Comparison of ENCODE assay signal across 17 cellular contexts in the genomic region with DNA sequence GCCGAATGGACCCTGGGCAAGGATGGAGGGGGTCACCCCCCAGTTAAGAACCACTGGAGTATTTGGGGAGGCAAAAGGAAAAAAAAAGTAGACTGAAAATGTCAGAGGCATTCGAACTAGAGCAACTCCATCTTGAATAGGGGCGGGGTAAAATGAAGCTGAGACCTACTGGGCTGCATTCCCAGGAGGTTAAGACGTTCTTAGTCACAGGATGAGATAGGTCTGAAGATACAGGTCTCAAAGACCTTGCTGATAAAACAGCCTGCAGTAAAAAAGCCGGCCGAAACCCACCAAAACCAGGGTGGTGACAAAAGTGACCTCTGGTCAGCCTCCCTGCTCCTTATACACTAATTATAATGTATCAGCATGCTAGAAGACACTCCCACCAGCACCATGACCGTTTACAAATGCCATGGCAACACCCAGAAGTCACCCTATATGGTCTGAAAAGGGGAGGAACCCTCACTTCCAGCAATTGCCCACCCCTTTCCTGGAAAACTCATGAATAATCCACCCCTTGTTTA.
A peak's percentile ranks its signal among the peaks of the same experiment; 100 is the strongest.
DNase-seq lines count a peak whose midpoint lies in the region; ATAC-seq and TF ChIP-seq lines count a peak whose summit lies in the region.
"Had no signal": no experiment of that assay in that cellular context is flagged by ENCODE, and none has a peak within 500 bp of the region (broad histone marks: within the 10 kb centered on the region; RNA-seq: fewer than 3 reads in every experiment).

No MANE protein-coding gene starts in this region.

- H3K9ac ChIP-seq in BLaER1 treated with 17β-estradiol and CSF1 and Interleukin-3, amounts not matched to agents 10 nM and 100 nM = no peak overlapping the region
- no peak overlapping the region for H3K9ac ChIP-seq in neural progenitor cell
- H3K9ac ChIP-seq: SK-N-SH had no signal

- H3K36me3 ChIP-seq in BLaER1 treated with 17β-estradiol and CSF1 and Interleukin-3, amounts not matched to agents 10 nM and 100 nM = no peaks in the 10 kb centered on the region
- H3K36me3 ChIP-seq in neural progenitor cell = no peaks in the 10 kb centered on the region

- TF ChIP-seq CTCF in neural progenitor cell (IDR thresholded peaks at IDR 0.05) = no peak

- H3K27me3 ChIP-seq in BLaER1 treated with 17β-estradiol and CSF1 and Interleukin-3, amounts not matched to agents 10 nM and 100 nM = no peaks in the 10 kb centered on the region
- no peaks in the 10 kb centered on the region for H3K27me3 ChIP-seq in neural progenitor cell

- peak overlapping the region; percentile 35 for H3K27ac Mint-ChIP-seq in neural progenitor cell
- H3K27ac Mint-ChIP-seq: CD8-positive, alpha-beta T cell had no signal

- no peak overlapping the region for H3K4me3 Mint-ChIP-seq in neural progenitor cell
- H3K4me3 Mint-ChIP-seq: CD8-positive, alpha-beta T cell had no signal

- H3K4me2 ChIP-seq in BLaER1 treated with 17β-estradiol and CSF1 and Interleukin-3, amounts not matched to agents 10 nM and 100 nM = peak overlapping the region; percentile 74 to 90 (median 81); a peak in 21 of 22 replicates
- H3K4me2 ChIP-seq in neural progenitor cell = peak overlapping the region; percentile 68
- H3K4me2 ChIP-seq: SK-N-SH had no signal

- H3K9me3 Mint-ChIP-seq in neural progenitor cell = no peaks in the 10 kb centered on the region
- H3K9me3 Mint-ChIP-seq: CD8-positive, alpha-beta T cell had no signal

- no peaks in the 10 kb centered on the region; a peak in 1 of 22 replicates for H4K20me1 ChIP-seq in BLaER1 treated with 17β-estradiol and CSF1 and Interleukin-3, amounts not matched to agents 10 nM and 100 nM
- no peaks in the 10 kb centered on the region for H4K20me1 ChIP-seq in neural progenitor cell (ENCODE audit: low read depth)

- ATAC-seq in HG03135 (IDR thresholded peaks at IDR 0.05; ENCODE audit: unreplicated experiment) = no peak
- ATAC-seq: CD8-positive, alpha-beta T cell had no signal

- no peaks in the 10 kb centered on the region for H3K36me3 Mint-ChIP-seq in neural progenitor cell
- H3K36me3 Mint-ChIP-seq: CD8-positive, alpha-beta T cell had no signal

- peaks cover 27 to 71% (median 53%) of the 10 kb centered on the region in 10 experiments for H3K4me1 ChIP-seq in BLaER1 treated with 17β-estradiol and CSF1 and Interleukin-3, amounts not matched to agents 10 nM and 100 nM
- H3K4me1 ChIP-seq in neural progenitor cell = peaks cover 19% of the 10 kb centered on the region

- no peak overlapping the region for H2AFZ ChIP-seq in neural progenitor cell (replicated peaks)

- no peak overlapping the region; a peak in 1 of 20 replicates for H3K4me3 ChIP-seq in BLaER1 treated with 17β-estradiol and CSF1 and Interleukin-3, amounts not matched to agents 10 nM and 100 nM
- H3K4me3 ChIP-seq in neural progenitor cell = no peak overlapping the region

- no peaks in the 10 kb centered on the region for H3K9me3 ChIP-seq in BLaER1 treated with 17β-estradiol and CSF1 and Interleukin-3, amounts not matched to agents 10 nM and 100 nM (replicated peaks in 1 of 11)
- no peaks in the 10 kb centered on the region for H3K9me3 ChIP-seq in neural progenitor cell (ENCODE audit: low read depth)
- H3K9me3 ChIP-seq: SK-N-SH had no signal

- peak; percentile 52 for DNase-seq in M059J (ENCODE audit: low read depth)
- DNase-seq in amniotic epithelial cell (ENCODE audit: low read depth) = peak; percentile 6
- DNase-seq in neural progenitor cell (ENCODE audit: low spot score) = no peak
- DNase-seq in activated T-cell treated with anti-CD3 and anti-CD28 coated beads, Interleukin-2, amount 50 U/mL, for 1 hour = no peak
- no peak for DNase-seq in SHP77 (lab: John Stamatoyannopoulos, UW)
- DNase-seq in activated gamma-delta T cell treated with Interleukin-2 at 50 U/mL for 16 hours = no peak
- DNase-seq: ACHN; CD8-positive, alpha-beta T cell; H7; Kasumi-1; MV-4-11; NCI-H2107; NCI-H226; NCI-H526 treated with DMSO at 0.1 percent for 48 hours; SK-N-SH had no signal

- peaks cover 87% of the 10 kb centered on the region for H3K4me1 Mint-ChIP-seq in neural progenitor cell

- peaks cover 15% of the 10 kb centered on the region for H3F3A ChIP-seq in neural progenitor cell (ENCODE audit: low read depth)

- H3K79me2 ChIP-seq in neural progenitor cell (ENCODE audit: low read depth) = no peaks in the 10 kb centered on the region

- H3K27me3 Mint-ChIP-seq in neural progenitor cell (ENCODE audit: insufficient read depth, low read depth) = peaks cover 22% of the 10 kb centered on the region

- no peak overlapping the region for H3K27ac ChIP-seq in BLaER1 treated with 17β-estradiol and CSF1 and Interleukin-3, amounts not matched to agents 10 nM and 100 nM
- no peak overlapping the region for H3K27ac ChIP-seq in neural progenitor cell

Comparison
In these comparisons a context has a peak if more than half of its experiments do, and no peak if none do; other contexts are left out.
1. DNase-seq: peak in M059J (single experiment) and amniotic epithelial cell (single experiment); none in neural progenitor cell (single experiment), activated T-cell treated with anti-CD3 and anti-CD28 coated beads, Interleukin-2, amount 50 U/mL, for 1 hour (single experiment), SHP77 (0 of 2) and activated gamma-delta T cell treated with Interleukin-2 at 50 U/mL for 16 hours (single experiment).